Comparison of ENCODE assay signal across 9 cellular contexts in genomic region chr5:157312492-157312891, GRCh38. TPM values are rescaled to one million over a fixed set of nuclear protein-coding genes. Genes with fewer than 3 reads are reported as not detected.
DNase-seq lines count a peak whose midpoint lies in the region; ATAC-seq and TF ChIP-seq lines count a peak whose summit lies in the region.
"Had no signal": no experiment of that assay in that cellular context is flagged by ENCODE, and none has a peak within 500 bp of the region (broad histone marks: within the 10 kb centered on the region; RNA-seq: fewer than 3 reads in every experiment).

No MANE protein-coding gene starts in this region.

- no peaks in the 10 kb centered on the region for H3K27me3 ChIP-seq in lung (ENCODE audit: control insufficient read depth, insufficient read depth)

- H3K27ac Mint-ChIP-seq in chondrocyte (ENCODE audit: unreplicated experiment): no peak overlapping the region

- no peaks in the 10 kb centered on the region for H3K4me1 ChIP-seq in lung (ENCODE audit: control insufficient read depth in 2 of 2, insufficient read depth in 2 of 2, low read length in 2 of 2)
- H3K4me1 ChIP-seq: HAP-1 had no signal

- H3K9me3 Mint-ChIP-seq in chondrocyte (ENCODE audit: low read depth): no peaks in the 10 kb centered on the region

- no peaks in the 10 kb centered on the region for H3K36me3 Mint-ChIP-seq in chondrocyte (ENCODE audit: low read depth)

- peak; percentile 83 for ATAC-seq in HG02642 (IDR thresholded peaks at IDR 0.05; ENCODE audit: poor library complexity, unreplicated experiment)
- ATAC-seq in activated CD4-positive, CD25-positive, alpha-beta regulatory T cell treated with anti-CD3 and anti-CD28 coated beads, Interleukin-2, amount 50 U/mL, for 24 hours: peak; percentile 96
- peak; percentile 62 for ATAC-seq in lung (ENCODE audit: insufficient read depth, low FRiP score)

- DNase-seq in NCI-H146 treated with DMSO at 0.1 percent for 48 hours (lab: John Stamatoyannopoulos, UW; ENCODE audit: unreplicated experiment) (peak; percentile 11), chondrocyte (ENCODE audit: low spot score) (no peak), lung (ENCODE audit: low spot score) (peak; percentile 35)
- DNase-seq in stimulated activated CD8-positive, alpha-beta memory T cell treated with anti-CD3 and anti-CD28 coated beads, Interleukin-7, amount 100 ng/mL, for 4 hours (ENCODE audit: low read depth in 2 of 2): peak; percentile 54 to 61

- H3K27me3 Mint-ChIP-seq in chondrocyte (ENCODE audit: low read depth): no peaks in the 10 kb centered on the region

- WGBS in lung, 2 donors: 37 to 39% methylated on average over 6 of the region's 6 CpGs

- H3K27ac ChIP-seq in 22Rv1 (no peak overlapping the region), lung (ENCODE audit: low read depth in 1 of 2, low read length in 1 of 2) (no peak overlapping the region)

- no peak overlapping the region for H3K4me3 ChIP-seq in lung
- H3K4me3 ChIP-seq: HAP-1 had no signal

- TF ChIP-seq CTCF in 22Rv1 (IDR thresholded peaks at IDR 0.05): peak; percentile 53
- TF ChIP-seq CTCF in GM12873 (IDR thresholded peaks at IDR 0.05; ENCODE audit: insufficient read depth, low read depth, low read length, missing control alignments): peak; percentile 89
- peak; percentile 87 for TF ChIP-seq CTCF in chondrocyte (IDR thresholded peaks at IDR 0.05)
- peak; percentile 47 for TF ChIP-seq CTCF in lung (IDR thresholded peaks at IDR 0.05; ENCODE audit: control extremely low read depth, extremely low read depth)

- peaks cover 0 to 6% of the 10 kb centered on the region in 2 donors for H3K36me3 ChIP-seq in lung (ENCODE audit: control insufficient read depth in 2 of 2, insufficient read depth in 2 of 2, low read length in 2 of 2)
- H3K36me3 ChIP-seq: HAP-1 had no signal

- H3K4me3 Mint-ChIP-seq in chondrocyte (ENCODE audit: unreplicated experiment): no peak overlapping the region

- peaks cover 0 to 2% of the 10 kb centered on the region in 2 donors for H3K9me3 ChIP-seq in lung (ENCODE audit: control insufficient read depth in 2 of 2, insufficient read depth in 1 of 2, low read length in 1 of 2)
- H3K9me3 ChIP-seq: HAP-1 had no signal

- peaks cover 5% of the 10 kb centered on the region for H3K4me1 Mint-ChIP-seq in chondrocyte (ENCODE audit: low read depth)

RNA-seq across cellular contexts. Expression of gene CYFIP2, which starts 46.6 kb away (rescaled TPM):
- 15.7 to 39.6 TPM (median 37.4 TPM) in 3 replicates for total RNA-seq in chondrocyte
- total RNA-seq in lung: 10 to 100 TPM; 35.1 to 46.3 TPM
- 10 to 100 TPM; 24.9 to 38.9 TPM for polyA plus RNA-seq in lung
